Comparison of ENCODE assay signal across 8 cellular contexts in the genomic region with DNA sequence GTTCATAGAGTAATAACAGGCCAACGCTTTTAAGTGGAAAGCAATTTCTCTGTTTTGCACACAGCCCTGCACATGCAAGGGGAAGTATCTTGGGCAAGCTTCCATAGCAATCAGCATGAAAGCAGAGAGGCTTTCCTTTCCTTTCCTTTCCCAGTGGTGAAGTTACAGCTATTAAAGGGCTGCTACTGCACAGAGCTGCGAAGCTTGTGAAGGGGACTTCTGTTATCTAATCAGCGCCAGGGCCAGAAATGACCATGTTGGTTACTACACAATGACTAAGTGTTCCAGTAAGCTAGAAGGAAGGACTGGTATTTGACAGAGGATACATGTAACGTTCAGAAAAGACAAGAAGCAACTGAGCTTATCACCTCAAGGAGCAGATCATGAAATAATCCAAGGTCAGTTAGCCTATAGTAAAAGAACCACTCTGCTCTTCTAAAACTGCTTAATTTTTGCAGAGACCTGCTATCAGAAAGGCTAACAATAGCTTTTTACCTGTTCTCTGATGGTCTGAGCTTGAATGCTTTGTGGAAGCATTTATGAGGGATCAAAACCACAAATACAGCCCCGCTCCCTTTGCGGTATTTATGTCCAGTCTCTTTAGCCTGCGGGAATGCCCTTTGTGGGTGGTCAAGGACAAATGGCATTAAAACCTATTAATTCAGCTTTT. TPM values are rescaled to one million over a fixed set of nuclear protein-coding genes. Genes with fewer than 3 reads are reported as not detected.
DNase-seq lines count a peak whose midpoint lies in the region; ATAC-seq and TF ChIP-seq lines count a peak whose summit lies in the region.

No MANE protein-coding gene starts in this region.

- no peak for TF ChIP-seq CTCF in brain microvascular endothelial cell (IDR thresholded peaks at IDR 0.05; ENCODE audit: low read depth, low read length, missing control alignments)
- no peak for TF ChIP-seq CTCF in ovary (IDR thresholded peaks at IDR 0.05)

- H3K36me3 ChIP-seq in brain microvascular endothelial cell (replicated peaks) (no peaks in the 10 kb centered on the region), muscle layer of duodenum (ENCODE audit: control insufficient read depth in 1 of 2, insufficient read depth in 2 of 2, low read length in 2 of 2) (no peaks in the 10 kb centered on the region), ovary (no peaks in the 10 kb centered on the region)

- no peak for TF ChIP-seq EP300 in ovary (IDR thresholded peaks at IDR 0.05)

- TF ChIP-seq POLR2A in ovary (IDR thresholded peaks at IDR 0.05), result no peak

- H3K4me1 ChIP-seq in muscle layer of duodenum (ENCODE audit: control insufficient read depth in 1 of 2, insufficient read depth in 2 of 2, low read length in 2 of 2), result peaks cover 12 to 14% of the 10 kb centered on the region in 2 donors
- peaks cover 8% of the 10 kb centered on the region for H3K4me1 ChIP-seq in ovary (ENCODE audit: insufficient read depth)

- H3K9me3 ChIP-seq in muscle layer of duodenum (ENCODE audit: control insufficient read depth in 1 of 2, low read length in 2 of 2) (no peaks in the 10 kb centered on the region), ovary (no peaks in the 10 kb centered on the region)

- no peak for ATAC-seq in GM21515 (IDR thresholded peaks at IDR 0.05; ENCODE audit: unreplicated experiment)

- in situ Hi-C loops in brain microvascular endothelial cell (cut with HindIII; ENCODE audit: low pct_ligation_motif_present, low sequenced_read_pairs), result no loop called here

- H3K27ac ChIP-seq in brain microvascular endothelial cell, result peak overlapping the region; percentile 50
- peak overlapping the region; percentile 5 for H3K27ac ChIP-seq in muscle layer of duodenum (ENCODE audit: low read length)
- no peak overlapping the region for H3K27ac ChIP-seq in ovary

- H3K27me3 ChIP-seq in brain microvascular endothelial cell (replicated peaks), result no peaks in the 10 kb centered on the region
- no peaks in the 10 kb centered on the region for H3K27me3 ChIP-seq in muscle layer of duodenum (ENCODE audit: low read depth, low read length)
- no peaks in the 10 kb centered on the region for H3K27me3 ChIP-seq in ovary

- intact Hi-C loops in ovary (cut with DNase I), result no loop called here

- WGBS in ovary, 3 donors, result 23 to 42% (median 28%) methylated on average over 7 of the region's 7 CpGs

- DNase-seq in ELR (ENCODE audit: low read depth) (peak; percentile 61), HT1080 (ENCODE audit: low read depth) (peak; percentile 64), brain microvascular endothelial cell (peak; percentile 86), middle frontal gyrus (ENCODE audit: extremely low spot score, low spot score) (no peak), 8988T (no peak), ovary (no peak)

- H3K4me3 ChIP-seq in brain microvascular endothelial cell (ENCODE audit: low read depth, low read length), result no peak overlapping the region
- H3K4me3 ChIP-seq in muscle layer of duodenum (ENCODE audit: low read depth in 1 of 2, low read length in 2 of 2), result peak overlapping the region in 1 of 2 donors; percentile 16
- H3K4me3 ChIP-seq in ovary, result no peak overlapping the region

RNA-seq across cellular contexts. Expression of a gene that starts 45.9 kb away (rescaled TPM):
- 36.1 and 54.7 TPM in 2 replicates for total RNA-seq in HT1080 (2014; rRNA removed; shearing (Covaris generic))
- 19.3 and 23.0 TPM in 2 replicates for polyA plus RNA-seq in HT1080 (2015; cell fraction: cytosol; rRNA removed)
- polyA plus RNA-seq in HT1080 (2015; cell fraction: nucleus; rRNA removed), result 14.7 and 20.5 TPM in 2 replicates
- total RNA-seq in ovary, result 10 to 100 TPM; 31.4 to 90.0 (median 39.1) TPM
- polyA plus RNA-seq in ovary, result 10 to 100 TPM; 15.6 to 22.5 TPM

Comparison
In these comparisons a context has a peak if more than half of its experiments do, and no peak if none do; other contexts are left out.
1. DNase-seq: peak in ELR (single experiment), HT1080 (single experiment) and brain microvascular endothelial cell (single experiment); none in middle frontal gyrus (single experiment), 8988T (single experiment) and ovary (0 of 5).
2. H3K27ac ChIP-seq: peak in brain microvascular endothelial cell (single experiment) and muscle layer of duodenum (single experiment); none in ovary (0 of 2).